Comparison of ENCODE assay signal across 8 cellular contexts in the genomic region with DNA sequence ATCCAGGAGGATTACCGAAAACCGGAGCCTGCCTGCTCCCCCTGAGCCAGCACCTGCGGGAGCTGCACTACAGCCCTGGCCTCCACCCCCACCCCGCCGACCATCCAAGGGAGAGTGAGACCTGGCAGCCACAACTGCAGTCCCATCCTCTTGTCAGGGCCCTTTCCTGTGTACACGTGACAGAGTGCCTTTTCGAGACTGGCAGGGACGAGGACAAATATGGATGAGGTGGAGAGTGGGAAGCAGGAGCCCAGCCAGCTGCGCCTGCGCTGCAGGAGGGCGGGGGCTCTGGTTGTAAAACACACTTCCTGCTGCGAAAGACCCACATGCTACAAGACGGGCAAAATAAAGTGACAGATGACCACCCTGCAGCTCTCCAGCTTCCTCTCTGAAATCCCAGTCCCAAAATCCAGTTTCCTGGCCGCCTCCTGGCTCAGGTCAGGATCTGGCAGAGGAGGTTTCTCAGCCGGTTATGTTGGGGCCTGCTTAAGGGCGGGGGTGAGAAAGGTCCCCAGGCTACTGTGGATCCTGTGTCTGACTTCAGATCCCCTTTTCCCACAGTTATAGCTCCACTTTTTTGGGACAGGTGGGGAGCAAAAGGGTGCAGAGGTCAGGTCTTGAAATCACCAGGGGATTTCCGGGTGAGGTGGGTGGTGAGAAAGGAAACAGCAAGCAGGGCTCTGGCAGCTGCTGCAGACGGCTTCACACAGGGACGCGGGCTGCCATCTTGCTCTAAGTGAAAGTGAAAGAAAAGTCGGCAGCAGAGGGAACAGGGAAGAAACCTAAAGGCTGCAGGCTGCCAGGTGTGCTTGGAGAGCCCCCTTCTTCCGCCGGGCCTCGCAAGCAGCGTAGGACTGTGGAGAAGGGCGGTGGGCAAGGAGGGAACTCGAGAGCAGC. TPM values are rescaled to one million over a fixed set of nuclear protein-coding genes. Genes with fewer than 3 reads are reported as not detected.
DNase-seq lines count a peak whose midpoint lies in the region; ATAC-seq lines count a peak whose summit lies in the region.

A gene with protein sequence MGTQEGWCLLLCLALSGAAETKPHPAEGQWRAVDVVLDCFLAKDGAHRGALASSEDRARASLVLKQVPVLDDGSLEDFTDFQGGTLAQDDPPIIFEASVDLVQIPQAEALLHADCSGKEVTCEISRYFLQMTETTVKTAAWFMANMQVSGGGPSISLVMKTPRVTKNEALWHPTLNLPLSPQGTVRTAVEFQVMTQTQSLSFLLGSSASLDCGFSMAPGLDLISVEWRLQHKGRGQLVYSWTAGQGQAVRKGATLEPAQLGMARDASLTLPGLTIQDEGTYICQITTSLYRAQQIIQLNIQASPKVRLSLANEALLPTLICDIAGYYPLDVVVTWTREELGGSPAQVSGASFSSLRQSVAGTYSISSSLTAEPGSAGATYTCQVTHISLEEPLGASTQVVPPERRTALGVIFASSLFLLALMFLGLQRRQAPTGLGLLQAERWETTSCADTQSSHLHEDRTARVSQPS (plus strand): TSS at position 695 of the 897 bp plus-strand sequence. CDS start 207 bp downstream, outside the sequence.

- H3K27me3 Mint-ChIP-seq in activated CD4-positive, alpha-beta T cell treated with anti-CD3 and anti-CD28 coated beads, Interleukin-2, amount 10 ng/mL, durations not matched to agents 24 days and 14 days: no peaks in the 10 kb centered on the region

- intact Hi-C loops in activated CD4-positive, alpha-beta T cell treated with anti-CD3 and anti-CD28 coated beads, Interleukin-2, amount 10 ng/mL, durations not matched to agents 24 days and 14 days (cut with micrococcal nuclease): loop anchor here (1.0 to 5.0 kb wide), 4 partner anchors 7 to 501 kb away; partner anchors contain the start of genes CD27 and PTPN6

- peaks cover 66% of the 10 kb centered on the region for H3K4me1 Mint-ChIP-seq in activated CD4-positive, alpha-beta T cell treated with anti-CD3 and anti-CD28 coated beads, Interleukin-2, amount 10 ng/mL, durations not matched to agents 24 days and 14 days

- peak within 1 kb of the TSS; percentile 97 for H3K4me3 Mint-ChIP-seq in activated CD4-positive, alpha-beta T cell treated with anti-CD3 and anti-CD28 coated beads, Interleukin-2, amount 10 ng/mL, durations not matched to agents 24 days and 14 days

- peaks cover 66% of the 10 kb centered on the region for H3K36me3 Mint-ChIP-seq in activated CD4-positive, alpha-beta T cell treated with anti-CD3 and anti-CD28 coated beads, Interleukin-2, amount 10 ng/mL, durations not matched to agents 24 days and 14 days (ENCODE audit: low read depth)

- peak; percentile 82 for DNase-seq in SIG-M5 treated with dmso at 0.1 percent for 504 hours (lab: John Stamatoyannopoulos, UW; ENCODE audit: unreplicated experiment)
- DNase-seq in SIG-M5 (lab: John Stamatoyannopoulos, UW): no peak
- peak; percentile 77 for DNase-seq in NCI-H510A (lab: John Stamatoyannopoulos, UW)
- DNase-seq in activated CD4-positive, alpha-beta T cell treated with anti-CD3 and anti-CD28 coated beads, Interleukin-2, amount 10 ng/mL, durations not matched to agents 24 days and 14 days: peak; percentile 94
- peak; percentile 70 for DNase-seq in dedifferentiated amniotic fluid mesenchymal stem cell (ENCODE audit: extremely low spot score)
- DNase-seq in left lobe of liver (ENCODE audit: low spot score): peak; percentile 92
- DNase-seq in stimulated activated CD4-positive, alpha-beta T cell treated with anti-CD3 and anti-CD28 coated beads, Interleukin-1b, Interleukin-23, amount 100 ng/mL, for 48 hours: peak; percentile 82

- H3K9me3 Mint-ChIP-seq in activated CD4-positive, alpha-beta T cell treated with anti-CD3 and anti-CD28 coated beads, Interleukin-2, amount 10 ng/mL, durations not matched to agents 24 days and 14 days: no peaks in the 10 kb centered on the region

- H3K27ac Mint-ChIP-seq in activated CD4-positive, alpha-beta T cell treated with anti-CD3 and anti-CD28 coated beads, Interleukin-2, amount 10 ng/mL, durations not matched to agents 24 days and 14 days: peak within 1 kb of the TSS; percentile 97

- peak; percentile 70 for ATAC-seq in HG03135 (IDR thresholded peaks at IDR 0.05; ENCODE audit: unreplicated experiment)
- peak; percentile 89 for ATAC-seq in left lobe of liver

RNA-seq across cellular contexts. Expression of the gene that starts here (rescaled TPM):
- total RNA-seq in activated CD4-positive, alpha-beta T cell treated with anti-CD3 and anti-CD28 coated beads, Interleukin-2, amount 10 ng/mL, durations not matched to agents 24 days and 14 days: 31.9 and 33.0 TPM in 2 replicates
- total RNA-seq in left lobe of liver: 15.8 TPM
